1 cellular context compared by ENCODE assay signal in the genomic region with DNA sequence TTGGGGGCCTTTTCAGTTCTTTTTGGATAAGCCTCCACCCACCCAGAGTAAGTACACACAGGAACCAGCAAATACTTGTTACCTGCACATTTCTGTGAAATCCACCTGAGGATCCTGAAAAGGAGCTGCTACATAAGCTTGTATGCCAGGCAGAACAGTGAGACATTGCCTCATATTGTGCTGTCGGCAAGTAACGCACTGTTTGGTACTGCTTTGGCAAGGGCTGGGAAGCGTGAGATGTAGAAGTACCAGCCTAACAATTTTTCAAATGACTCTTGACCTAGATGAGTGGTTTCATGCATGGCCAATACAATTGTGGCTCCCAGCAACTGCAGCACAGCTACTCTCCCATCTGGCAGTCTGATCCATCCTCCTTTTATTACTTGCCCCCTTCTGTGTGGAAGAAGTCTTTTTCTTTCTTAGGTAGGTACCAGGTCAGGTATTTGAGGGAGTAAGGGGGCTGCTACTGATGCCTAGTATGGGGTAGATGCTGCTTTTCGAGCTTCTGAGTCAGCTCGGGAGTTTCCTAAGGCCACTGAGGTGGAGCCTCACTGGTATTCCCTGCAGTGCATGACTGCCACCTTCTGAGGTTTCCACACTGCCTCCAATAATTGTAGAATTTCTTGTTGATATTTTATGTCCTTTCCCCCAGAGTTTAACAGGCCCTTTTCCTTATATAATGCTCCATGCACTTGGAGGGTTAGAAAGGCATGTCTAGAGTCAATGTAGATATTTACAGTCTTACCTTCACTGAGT.
TF ChIP-seq lines count a peak whose summit lies in the region.

No MANE protein-coding gene starts in this region.

TF ChIP-seq in H1, 55 proteins besides CTCF, POLR2A, EP300 and RAD21:
- TF ChIP-seq NANOG (IDR thresholded peaks at IDR 0.05; ENCODE audit: insufficient read depth, low read depth, low read length, poor library complexity, severe bottlenecking): no peak
- TF ChIP-seq BACH1 (IDR thresholded peaks at IDR 0.05; ENCODE audit: low read length): no peak
- no peak for TF ChIP-seq CHD7 (IDR thresholded peaks at IDR 0.05; ENCODE audit: insufficient replicate concordance, low read length)
- TF ChIP-seq HDAC2 (IDR thresholded peaks at IDR 0.05; ENCODE audit: borderline replicate concordance in 1 of 2, low read depth in 2 of 2, low read length in 2 of 2): no peak
- no peak for TF ChIP-seq PHF8 (conservative IDR thresholded peaks at IDR 0.05; ENCODE audit: low read depth, low read length)
- TF ChIP-seq CBX8 (IDR thresholded peaks at IDR 0.05; ENCODE audit: borderline replicate concordance, low read depth, low read length): no peak
- TF ChIP-seq FOSL1 (IDR thresholded peaks at IDR 0.05; ENCODE audit: insufficient read depth, low read depth, low read length): no peak
- no peak for TF ChIP-seq SRF (IDR thresholded peaks at IDR 0.05; ENCODE audit: low read depth, low read length)
- no peak for TF ChIP-seq CHD1 (IDR thresholded peaks at IDR 0.05; ENCODE audit: low read depth, low read length)
- TF ChIP-seq NRF1 (IDR thresholded peaks at IDR 0.05; ENCODE audit: low read depth, low read length): no peak
- TF ChIP-seq ASH2L (IDR thresholded peaks at IDR 0.05; ENCODE audit: low read length): no peak
- TF ChIP-seq CTBP2 (IDR thresholded peaks at IDR 0.05; ENCODE audit: borderline replicate concordance, insufficient read depth, insufficient read length, low read length): no peak
